In genomic region chr6:2038096-2038495, GRCh38 we compare ENCODE assay signal across 11 cellular contexts.
DNase-seq lines count a peak whose midpoint lies in the region; ATAC-seq, FAIRE-seq and TF ChIP-seq lines count a peak whose summit lies in the region.
"Had no signal": no experiment of that assay in that cellular context is flagged by ENCODE, and none has a peak within 500 bp of the region (broad histone marks: within the 10 kb centered on the region; RNA-seq: fewer than 3 reads in every experiment).

No MANE protein-coding gene starts in this region.

- H3K9me3 Mint-ChIP-seq in activated CD8-positive, alpha-beta memory T cell treated with anti-CD3 and anti-CD28 coated beads, Interleukin-2, amount 10 ng/mL, durations not matched to agents 7 days and 5 days (ENCODE audit: low read depth), result no peaks in the 10 kb centered on the region
- no peaks in the 10 kb centered on the region for H3K9me3 Mint-ChIP-seq in T-helper 2 cell treated with Interferon-gamma antibody and Interleukin-4, amounts not matched to agents 5 μg/mL and 100 μg/mL, for 36 hours
- H3K9me3 Mint-ChIP-seq in astrocyte (ENCODE audit: unreplicated experiment), result no peaks in the 10 kb centered on the region

- H3K79me2 ChIP-seq in astrocyte (ENCODE audit: insufficient read depth, low read length), result no peaks in the 10 kb centered on the region

- peak overlapping the region; percentile 58 for H3K27ac Mint-ChIP-seq in activated CD8-positive, alpha-beta memory T cell treated with anti-CD3 and anti-CD28 coated beads, Interleukin-2, amount 10 ng/mL, durations not matched to agents 7 days and 5 days
- H3K27ac Mint-ChIP-seq in T-helper 2 cell treated with Interferon-gamma antibody and Interleukin-4, amounts not matched to agents 5 μg/mL and 100 μg/mL, for 36 hours, result peak overlapping the region; percentile 48
- no peak overlapping the region for H3K27ac Mint-ChIP-seq in astrocyte (ENCODE audit: unreplicated experiment)

- H3K4me2 ChIP-seq in astrocyte (ENCODE audit: low read length), result no peak overlapping the region

- peaks cover 3% of the 10 kb centered on the region for H3K36me3 Mint-ChIP-seq in activated CD8-positive, alpha-beta memory T cell treated with anti-CD3 and anti-CD28 coated beads, Interleukin-2, amount 10 ng/mL, durations not matched to agents 7 days and 5 days
- peaks cover 5% of the 10 kb centered on the region for H3K36me3 Mint-ChIP-seq in T-helper 2 cell treated with Interferon-gamma antibody and Interleukin-4, amounts not matched to agents 5 μg/mL and 100 μg/mL, for 36 hours (ENCODE audit: low read depth)
- H3K36me3 Mint-ChIP-seq in astrocyte (ENCODE audit: low read depth, unreplicated experiment), result no peaks in the 10 kb centered on the region

- no peaks in the 10 kb centered on the region for H3K27me3 ChIP-seq in astrocyte (ENCODE audit: insufficient read depth, low read length)

- H3K4me1 ChIP-seq in astrocyte (ENCODE audit: insufficient read depth, low read length), result no peaks in the 10 kb centered on the region

- TF ChIP-seq CTCF in astrocyte (IDR thresholded peaks at IDR 0.05; ENCODE audit: insufficient read depth, low read depth, low read length) (no peak), GM13976 (IDR thresholded peaks at IDR 0.05; ENCODE audit: borderline replicate concordance, control extremely low read depth, extremely low read depth, insufficient read depth, missing control alignments) (no peak)

- CTCF ChIA-PET in activated CD8-positive, alpha-beta memory T cell treated with anti-CD3 and anti-CD28 coated beads, Interleukin-2, amount 10 ng/mL, durations not matched to agents 7 days and 5 days (lab: Charles Lee), result no interaction called here

- no peaks in the 10 kb centered on the region for H3K36me3 ChIP-seq in astrocyte (ENCODE audit: insufficient read depth, low read length)

- H4K20me1 ChIP-seq in astrocyte (ENCODE audit: insufficient read depth, low read length), result no peaks in the 10 kb centered on the region

- DNase-seq in activated CD8-positive, alpha-beta memory T cell treated with anti-CD3 and anti-CD28 coated beads, Interleukin-2, amount 10 ng/mL, durations not matched to agents 7 days and 5 days, result peak; percentile 74
- no peak for DNase-seq in activated CD8-positive, alpha-beta memory T cell treated with anti-CD3 and anti-CD28 coated beads for 24 hours
- peak; percentile 35 for DNase-seq in T-helper 2 cell treated with Interferon-gamma antibody and Interleukin-4, amounts not matched to agents 5 μg/mL and 100 μg/mL, for 36 hours (ENCODE audit: low spot score)
- DNase-seq in astrocyte (ENCODE audit: low read depth), result peak; percentile 77
- DNase-seq in stimulated activated CD4-positive, alpha-beta T cell treated with anti-CD3 and anti-CD28 coated beads, Interleukin-4, amount 100 ng/mL, for 1 hour, result peak; percentile 2
- DNase-seq in GM13976 (ENCODE audit: low spot score), result no peak
- DNase-seq in urothelium cell line (ENCODE audit: low spot score), result no peak
- DNase-seq: amygdala, NCI-H1694 had no signal

- peaks cover 11% of the 10 kb centered on the region for H3K27me3 Mint-ChIP-seq in activated CD8-positive, alpha-beta memory T cell treated with anti-CD3 and anti-CD28 coated beads, Interleukin-2, amount 10 ng/mL, durations not matched to agents 7 days and 5 days
- peaks cover 24% of the 10 kb centered on the region for H3K27me3 Mint-ChIP-seq in T-helper 2 cell treated with Interferon-gamma antibody and Interleukin-4, amounts not matched to agents 5 μg/mL and 100 μg/mL, for 36 hours (ENCODE audit: low read depth)
- no peaks in the 10 kb centered on the region for H3K27me3 Mint-ChIP-seq in astrocyte (ENCODE audit: low read depth, unreplicated experiment)

- H3K4me3 ChIP-seq in astrocyte (ENCODE audit: insufficient read depth, low read depth, low read length), result no peak overlapping the region

- no peak overlapping the region for H3K9ac ChIP-seq in astrocyte (ENCODE audit: low read length)

- H3K9me3 ChIP-seq in astrocyte (ENCODE audit: insufficient read depth, low read depth, low read length), result no peaks in the 10 kb centered on the region

- no peak overlapping the region for H3K27ac ChIP-seq in astrocyte (ENCODE audit: low read depth, low read length)

- no peak overlapping the region for H2AFZ ChIP-seq in astrocyte (ENCODE audit: low read depth, low read length)

- no peak overlapping the region for H3K4me3 Mint-ChIP-seq in activated CD8-positive, alpha-beta memory T cell treated with anti-CD3 and anti-CD28 coated beads, Interleukin-2, amount 10 ng/mL, durations not matched to agents 7 days and 5 days
- peak overlapping the region; percentile 59 for H3K4me3 Mint-ChIP-seq in T-helper 2 cell treated with Interferon-gamma antibody and Interleukin-4, amounts not matched to agents 5 μg/mL and 100 μg/mL, for 36 hours
- no peak overlapping the region for H3K4me3 Mint-ChIP-seq in astrocyte (ENCODE audit: unreplicated experiment)

- in situ Hi-C loops in GM13976 (cut with MboI; ENCODE audit: low sequenced_read_pairs, unreplicated experiment), result no loop called here

- FAIRE-seq in astrocyte (lab: Jason Lieb, UNC) (no peak), urothelium cell line (lab: Jason Lieb, UNC) (no peak)
- FAIRE-seq: endothelial cell of umbilical vein had no signal

- peak; percentile 94 for ATAC-seq in activated CD8-positive, alpha-beta memory T cell treated with anti-CD3 and anti-CD28 coated beads, Interleukin-2, amount 10 ng/mL, durations not matched to agents 7 days and 5 days
- no peak for ATAC-seq in HG03045 (IDR thresholded peaks at IDR 0.05; ENCODE audit: unreplicated experiment)

- peaks cover 28% of the 10 kb centered on the region for H3K4me1 Mint-ChIP-seq in activated CD8-positive, alpha-beta memory T cell treated with anti-CD3 and anti-CD28 coated beads, Interleukin-2, amount 10 ng/mL, durations not matched to agents 7 days and 5 days
- H3K4me1 Mint-ChIP-seq in T-helper 2 cell treated with Interferon-gamma antibody and Interleukin-4, amounts not matched to agents 5 μg/mL and 100 μg/mL, for 36 hours (ENCODE audit: low read depth), result peaks cover 34% of the 10 kb centered on the region
- peaks cover 8% of the 10 kb centered on the region for H3K4me1 Mint-ChIP-seq in astrocyte (ENCODE audit: low read depth, unreplicated experiment)

Comparison
In these comparisons a context has a peak if more than half of its experiments do, and no peak if none do; other contexts are left out.
1. DNase-seq: peak in activated CD8-positive, alpha-beta memory T cell treated with anti-CD3 and anti-CD28 coated beads, Interleukin-2, amount 10 ng/mL, durations not matched to agents 7 days and 5 days (single experiment), T-helper 2 cell treated with Interferon-gamma antibody and Interleukin-4, amounts not matched to agents 5 μg/mL and 100 μg/mL, for 36 hours (single experiment), astrocyte (single experiment) and stimulated activated CD4-positive, alpha-beta T cell treated with anti-CD3 and anti-CD28 coated beads, Interleukin-4, amount 100 ng/mL, for 1 hour (single experiment); none in activated CD8-positive, alpha-beta memory T cell treated with anti-CD3 and anti-CD28 coated beads for 24 hours (single experiment), GM13976 (single experiment) and urothelium cell line (single experiment).